8 cellular contexts compared by ENCODE assay signal in genomic region chr7:149195180-149196150, GRCh38. TPM values are rescaled to one million over a fixed set of nuclear protein-coding genes. Genes with fewer than 3 reads are reported as not detected.
DNase-seq lines count a peak whose midpoint lies in the region; ATAC-seq, FAIRE-seq and TF ChIP-seq lines count a peak whose summit lies in the region.

Gene ZNF282, plus strand, starts transcription at chr7:149195546. Its CDS starts 44 bp downstream, at chr7:149195590.

- no peak for FAIRE-seq in pancreas (lab: Jason Lieb, UNC)

- TF ChIP-seq CTCF in GM10266 (IDR thresholded peaks at IDR 0.05; ENCODE audit: control insufficient read depth, insufficient read depth, low read depth, missing control alignments) = peak; percentile 65
- TF ChIP-seq CTCF in HFF-Myc (IDR thresholded peaks at IDR 0.05; ENCODE audit: low read depth, low read length, missing control alignments) = peak; percentile 57
- TF ChIP-seq CTCF in pancreas (IDR thresholded peaks at IDR 0.05) = peak; percentile 39 to 56 (median 48)
- peak; percentile 60 to 80 (median 72) for TF ChIP-seq CTCF in tibial nerve (IDR thresholded peaks at IDR 0.05)

- ATAC-seq in Right ventricle myocardium inferior (peak; percentile 98), pancreas (peak; percentile 99)

- no peaks in the 10 kb centered on the region for H3K27me3 Mint-ChIP-seq in activated naive CD8-positive, alpha-beta T cell treated with anti-CD3 and anti-CD28 coated beads for 36 hours

- H3K4me3 ChIP-seq in HFF-Myc (replicated peaks; ENCODE audit: low read depth, low read length) (peak within 1 kb of the TSS; percentile 56), pancreas (peak within 1 kb of the TSS; percentile 68 to 89 (median 81)), tibial nerve (peak within 1 kb of the TSS; percentile 79 to 89 (median 85))

- WGBS in pancreas, 2 donors = 0% methylated on average over 63 to 97 of the region's 97 CpGs
- 1% methylated on average over 57 to 90 of the region's 97 CpGs for WGBS in tibial nerve, 2 donors

- H3K36me3 Mint-ChIP-seq in activated naive CD8-positive, alpha-beta T cell treated with anti-CD3 and anti-CD28 coated beads for 36 hours = peaks cover 24% of the 10 kb centered on the region

- intact Hi-C loops in Right ventricle myocardium inferior (cut with DNase I) (loop anchor here (5.0 kb wide), 2 partner anchors 42 to 48 kb away; partner anchors contain the start of genes ZNF212 and ZNF398), pancreas (cut with DNase I) (no loop called here)

- DNase-seq in GM10266 (ENCODE audit: extremely low spot score) (peak; percentile 96), HFF-Myc (ENCODE audit: extremely low read depth, low read depth) (peak; percentile 55), MV-4-11 (lab: John Stamatoyannopoulos, UW) (peak; percentile 70), SKM-1 treated with dmso at 0.1 percent for 144 hours (lab: John Stamatoyannopoulos, UW; ENCODE audit: unreplicated experiment) (peak; percentile 33), Right ventricle myocardium inferior (ENCODE audit: missing footprints) (peak; percentile 94), pancreas (peak; percentile 91 to 97 (median 92)), tibial nerve (ENCODE audit: low spot score in 2 of 2) (peak; percentile 69 to 76)
- DNase-seq in activated naive CD8-positive, alpha-beta T cell treated with anti-CD3 and anti-CD28 coated beads for 36 hours = peak; percentile 87

- peak in 1 of 2 donors; percentile 35 for TF ChIP-seq POLR2A in tibial nerve (IDR thresholded peaks at IDR 0.05)

- H3K4me1 Mint-ChIP-seq in activated naive CD8-positive, alpha-beta T cell treated with anti-CD3 and anti-CD28 coated beads for 36 hours = peaks cover 34% of the 10 kb centered on the region

- peak within 1 kb of the TSS; percentile 92 for H3K4me3 Mint-ChIP-seq in activated naive CD8-positive, alpha-beta T cell treated with anti-CD3 and anti-CD28 coated beads for 36 hours

- peaks cover 6 to 7% (median 7%) of the 10 kb centered on the region in 3 donors for H3K4me1 ChIP-seq in pancreas
- peaks cover 0 to 28% (median 17%) of the 10 kb centered on the region in 4 donors for H3K4me1 ChIP-seq in tibial nerve

- peak within 1 kb of the TSS; percentile 84 for H3K27ac Mint-ChIP-seq in activated naive CD8-positive, alpha-beta T cell treated with anti-CD3 and anti-CD28 coated beads for 36 hours

- TF ChIP-seq EP300 in tibial nerve (IDR thresholded peaks at IDR 0.05) = peak; percentile 18 to 70

- H3K27me3 ChIP-seq in pancreas = no peaks in the 10 kb centered on the region
- no peaks in the 10 kb centered on the region for H3K27me3 ChIP-seq in tibial nerve

- no peaks in the 10 kb centered on the region for H3K9me3 Mint-ChIP-seq in activated naive CD8-positive, alpha-beta T cell treated with anti-CD3 and anti-CD28 coated beads for 36 hours

- H3K9me3 ChIP-seq in pancreas (no peaks in the 10 kb centered on the region), tibial nerve (no peaks in the 10 kb centered on the region)

- H3K36me3 ChIP-seq in pancreas (peaks cover 0 to 22% (median under 1%) of the 10 kb centered on the region in 3 donors), tibial nerve (peaks cover 2 to 26% (median 14%) of the 10 kb centered on the region in 3 donors)

- peak within 1 kb of the TSS; percentile 76 to 89 (median 84) for H3K27ac ChIP-seq in pancreas
- peak within 1 kb of the TSS; percentile 76 to 93 (median 88) for H3K27ac ChIP-seq in tibial nerve

RNA-seq across cellular contexts. Expression of gene ZNF282, which starts in this region (rescaled TPM):
- total RNA-seq in activated naive CD8-positive, alpha-beta T cell treated with anti-CD3 and anti-CD28 coated beads for 36 hours = 10 to 100 TPM; 30.7 to 30.8 TPM
- 13.2 TPM for total RNA-seq in Right ventricle myocardium inferior
- total RNA-seq in pancreas = 10 to 100 TPM; 12.1 to 19.4 (median 15.2) TPM
- polyA plus RNA-seq in pancreas = 10 to 100 TPM; 12.9 to 14.5 TPM
- total RNA-seq in tibial nerve = 10 to 100 TPM; 19.7 to 31.5 (median 25.1) TPM

Comparison
In these comparisons a context has a peak if more than half of its experiments do, and no peak if none do; other contexts are left out.
1. Peak in every context shown above with its lines: DNase-seq, ATAC-seq, H3K4me3 ChIP-seq and H3K27ac ChIP-seq.
2. DNase-seq: peak in every context shown above with its lines; median percentile 96 in GM10266; 94 in Right ventricle myocardium inferior; 92 in pancreas; 87 in activated naive CD8-positive, alpha-beta T cell treated with anti-CD3 and anti-CD28 coated beads for 36 hours; 72 in tibial nerve; 70 in MV-4-11; 55 in HFF-Myc; 33 in SKM-1 treated with dmso at 0.1 percent for 144 hours.